ENCODE assay signal across 29 cellular contexts in the genomic region with DNA sequence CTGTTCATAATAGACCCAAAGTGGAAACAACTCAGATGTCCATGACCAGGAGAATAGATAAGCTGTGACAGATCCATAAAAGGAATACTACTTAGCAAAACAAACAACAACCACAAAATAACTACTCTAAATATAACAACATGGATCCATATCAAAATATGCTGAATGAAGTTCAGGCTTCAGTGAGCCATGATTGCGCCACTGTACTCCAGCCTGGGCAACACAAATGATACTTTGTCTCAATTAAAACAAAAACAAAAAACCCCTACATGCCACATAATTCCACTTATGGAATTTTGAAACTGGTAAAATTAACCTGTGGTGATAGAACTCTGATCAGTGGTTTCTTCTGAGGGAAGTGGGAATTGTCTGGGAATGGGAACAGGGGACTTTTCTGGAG. TPM values are rescaled to one million over a fixed set of nuclear protein-coding genes. Genes with fewer than 3 reads are reported as not detected.
"Had no signal": no experiment of that assay in that cellular context is flagged by ENCODE, and none has a peak within 500 bp of the region (broad histone marks: within the 10 kb centered on the region; RNA-seq: fewer than 3 reads in every experiment).

No MANE protein-coding gene starts in this region.

- DNase-seq: hypothalamus; immature natural killer cell; kidney; left colon; left lung; mesendoderm; naive thymus-derived CD8-positive, alpha-beta T cell; nucleus accumbens; pancreas; posterior cingulate gyrus; retina; right cardiac atrium; small intestine; spleen; stimulated activated CD4-positive, alpha-beta T cell treated with anti-CD3 and anti-CD28 coated beads, Interleukin-4, amount 100 ng/mL, for 24 hours; stimulated activated naive CD4-positive, alpha-beta T cell; tibial artery; trophoblast cell; upper lobe of right lung had no signal

- H3K36me3 ChIP-seq: left lung, pancreas, prostate gland, spleen, suprapubic skin, thoracic aorta, tibial artery, upper lobe of right lung had no signal

- H3K27me3 ChIP-seq: left lung, pancreas, spleen, suprapubic skin, tibial artery, upper lobe of right lung had no signal

- H3K4me3 ChIP-seq: left lung, lung, pancreas, prostate gland, spleen, suprapubic skin, thoracic aorta, tibial artery, upper lobe of right lung had no signal

- FAIRE-seq: islet of Langerhans, kidney, pancreas, small intestine, urothelium cell line had no signal

- ATAC-seq: left colon; left lung; naive thymus-derived CD8-positive, alpha-beta T cell; pancreas; right cardiac atrium; sciatic nerve; stimulated activated effector memory CD8-positive, alpha-beta T cell treated with anti-CD3 and anti-CD28 coated beads, Interleukin-12 subunit alpha, Interleukin-12 subunit beta, amount 100 ng/mL, for 72 hours; upper lobe of right lung had no signal

- H3K4me1 ChIP-seq: left lung, pancreas, prostate gland, spleen, suprapubic skin, tibial artery, upper lobe of right lung had no signal

- H3K9me3 ChIP-seq: left lung, pancreas, prostate gland, spleen, suprapubic skin, thoracic aorta, tibial artery, upper lobe of right lung had no signal

- H3K27ac ChIP-seq: left lung, pancreas, prostate gland, spleen, suprapubic skin, thoracic aorta, tibial artery, upper lobe of right lung had no signal

RNA-seq across cellular contexts. Expression of a gene that starts 11.2 kb away (rescaled TPM):
- total RNA-seq: naive thymus-derived CD8-positive, alpha-beta T cell; neural crest cell; right cardiac atrium; thoracic aorta had no signal
- polyA plus RNA-seq: immature natural killer cell; liver; naive thymus-derived CD8-positive, alpha-beta T cell; right cardiac atrium had no signal
